In the genomic region with DNA sequence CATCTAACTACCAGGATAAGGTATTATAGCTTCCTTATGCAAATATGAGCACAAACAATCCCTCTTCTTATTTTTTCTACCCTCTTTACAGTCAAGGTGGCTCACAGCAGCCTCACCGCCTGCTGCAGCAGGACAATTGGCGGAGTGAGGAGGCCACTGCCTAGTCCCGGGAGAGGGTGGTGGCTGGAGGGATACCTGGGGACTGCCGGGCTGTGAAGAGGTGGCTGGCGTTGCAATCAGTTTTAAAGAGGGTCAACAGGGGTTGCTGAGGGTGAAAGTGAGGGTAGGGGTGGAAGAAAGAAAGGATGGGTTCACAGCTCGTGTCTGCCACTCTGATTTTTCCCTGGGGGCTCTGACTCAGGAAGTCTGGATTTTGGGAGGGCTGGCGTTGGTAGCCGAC, we compare ENCODE assay signal across 25 cellular contexts.
DNase-seq lines count a peak whose midpoint lies in the region; ATAC-seq and TF ChIP-seq lines count a peak whose summit lies in the region.
"Had no signal": no experiment of that assay in that cellular context is flagged by ENCODE, and none has a peak within 500 bp of the region (broad histone marks: within the 10 kb centered on the region; RNA-seq: fewer than 3 reads in every experiment).

No MANE protein-coding gene starts in this region.

- H3K4me3 ChIP-seq in uterus = no peak overlapping the region
- H3K4me3 ChIP-seq: adrenal gland, lower lobe of right lung, SJCRH30, smooth muscle cell, upper lobe of left lung had no signal

- peaks cover 8% of the 10 kb centered on the region for H3K27me3 ChIP-seq in foreskin keratinocyte
- H3K27me3 ChIP-seq in uterus = no peaks in the 10 kb centered on the region
- H3K27me3 ChIP-seq: adrenal gland, upper lobe of left lung had no signal

- peaks cover 5% of the 10 kb centered on the region for H3K27me3 Mint-ChIP-seq in progenitor cell of endocrine pancreas

- no peaks in the 10 kb centered on the region for H3K36me3 Mint-ChIP-seq in progenitor cell of endocrine pancreas (ENCODE audit: insufficient read depth)
- H3K36me3 Mint-ChIP-seq: brain had no signal

- peak overlapping the region; percentile 48 for H3K27ac ChIP-seq in foreskin keratinocyte
- H3K27ac ChIP-seq in uterus = peak overlapping the region; percentile 64 to 68
- H3K27ac ChIP-seq: 22Rv1, adrenal gland, lower lobe of right lung, SJCRH30, upper lobe of left lung had no signal

- H3K9me3 ChIP-seq in uterus = no peaks in the 10 kb centered on the region
- H3K9me3 ChIP-seq: adrenal gland, lower lobe of right lung, SJCRH30, upper lobe of left lung had no signal

- H3K4me1 Mint-ChIP-seq in progenitor cell of endocrine pancreas (ENCODE audit: low read depth) = peaks cover 8% of the 10 kb centered on the region
- H3K4me1 Mint-ChIP-seq: activated B cell treated with CpG ODN at 0.5 μM for 24 hours had no signal

- intact Hi-C loops in posterior vena cava (cut with DNase I) (no loop called here), uterus (cut with DNase I; ENCODE audit: low total_unique reads) (no loop called here)

- no peaks in the 10 kb centered on the region for H3K36me3 ChIP-seq in uterus
- H3K36me3 ChIP-seq: adrenal gland, lower lobe of right lung, SJCRH30, upper lobe of left lung had no signal

- ATAC-seq in foreskin keratinocyte = no peak
- ATAC-seq in HG03432 (IDR thresholded peaks at IDR 0.05; ENCODE audit: unreplicated experiment) = no peak

- no peak for TF ChIP-seq POLR2A in uterus (IDR thresholded peaks at IDR 0.05)

- peaks cover 10% of the 10 kb centered on the region for H3K4me1 ChIP-seq in foreskin keratinocyte
- peaks cover 7 to 9% of the 10 kb centered on the region in 2 donors for H3K4me1 ChIP-seq in uterus
- H3K4me1 ChIP-seq: lower lobe of right lung had no signal

- H3K27ac Mint-ChIP-seq in progenitor cell of endocrine pancreas = no peak overlapping the region
- H3K27ac Mint-ChIP-seq: activated B cell treated with CpG ODN at 0.5 μM for 24 hours; activated naive CD4-positive, alpha-beta T cell treated with anti-CD3 and anti-CD28 coated beads for 36 hours; activated T-helper 1 cell treated with anti-CD3 and anti-CD28 coated beads, Interleukin-12 subunit alpha, Interleukin-12 subunit beta, Interleukin-2, Interleukin-4 antibody, amounts not matched to agents 30 ng/mL and 10 ng/mL and 1 ng/mL, durations not matched to agents 14 hours and 24 hours and 36 hours; IgD-negative memory B cell had no signal

- peaks cover 3% of the 10 kb centered on the region for H3K9me3 Mint-ChIP-seq in progenitor cell of endocrine pancreas (ENCODE audit: low read depth)
- H3K9me3 Mint-ChIP-seq: activated B cell treated with CpG ODN at 0.5 μM for 24 hours; activated naive CD4-positive, alpha-beta T cell treated with anti-CD3 and anti-CD28 coated beads for 36 hours; activated T-helper 1 cell treated with anti-CD3 and anti-CD28 coated beads, Interleukin-12 subunit alpha, Interleukin-12 subunit beta, Interleukin-2, Interleukin-4 antibody, amounts not matched to agents 30 ng/mL and 10 ng/mL and 1 ng/mL, durations not matched to agents 14 hours and 24 hours and 36 hours; IgD-negative memory B cell had no signal

- peak; percentile 10 for DNase-seq in NCI-H1092 treated with DMSO at 0.1 percent for 48 hours (lab: John Stamatoyannopoulos, UW)
- DNase-seq in NCI-H1092 (lab: John Stamatoyannopoulos, UW) = no peak
- DNase-seq in foreskin keratinocyte = no peak
- DNase-seq in posterior vena cava (ENCODE audit: low spot score) = peak; percentile 57
- DNase-seq in uterus = no peak
- no peak for DNase-seq in progenitor cell of endocrine pancreas (ENCODE audit: low spot score, unreplicated experiment)
- no peak for DNase-seq in effector CD4-positive, alpha-beta T cell
- DNase-seq: activated B cell treated with CpG ODN at 0.5 μM for 24 hours; activated CD4-positive, alpha-beta T cell treated with anti-CD3 and anti-CD28 coated beads, Interleukin-2, amount 50 U/mL, for 4 hours; activated naive CD4-positive, alpha-beta T cell treated with anti-CD3 and anti-CD28 coated beads for 36 hours; kidney glomerular epithelial cell; lower lobe of right lung; NCI-H1105; NCI-H187 treated with DMSO at 0.1 percent for 48 hours; NCI-H526; SJCRH30; stimulated activated CD4-positive, alpha-beta T cell treated with anti-CD3 and anti-CD28 coated beads, Interleukin-2, amount 100 ng/mL, for 24 hours had no signal

- TF ChIP-seq CTCF in foreskin keratinocyte (conservative IDR thresholded peaks at IDR 0.05) (no peak), uterus (IDR thresholded peaks at IDR 0.05) (no peak), progenitor cell of endocrine pancreas (IDR thresholded peaks at IDR 0.05; ENCODE audit: unreplicated experiment) (no peak)

- no peak overlapping the region for H3K4me3 Mint-ChIP-seq in progenitor cell of endocrine pancreas (ENCODE audit: low read depth)
- H3K4me3 Mint-ChIP-seq: activated B cell treated with CpG ODN at 0.5 μM for 24 hours; activated naive CD4-positive, alpha-beta T cell treated with anti-CD3 and anti-CD28 coated beads for 36 hours; activated T-helper 1 cell treated with anti-CD3 and anti-CD28 coated beads, Interleukin-12 subunit alpha, Interleukin-12 subunit beta, Interleukin-2, Interleukin-4 antibody, amounts not matched to agents 30 ng/mL and 10 ng/mL and 1 ng/mL, durations not matched to agents 14 hours and 24 hours and 36 hours; brain; IgD-negative memory B cell had no signal

Comparison
In these comparisons a context has a peak if more than half of its experiments do, and no peak if none do; other contexts are left out.
1. DNase-seq: peak in NCI-H1092 treated with DMSO at 0.1 percent for 48 hours (single experiment) and posterior vena cava (single experiment); none in NCI-H1092 (single experiment), foreskin keratinocyte (0 of 2), uterus (0 of 2), progenitor cell of endocrine pancreas (single experiment) and effector CD4-positive, alpha-beta T cell (single experiment).